In the genomic region with DNA sequence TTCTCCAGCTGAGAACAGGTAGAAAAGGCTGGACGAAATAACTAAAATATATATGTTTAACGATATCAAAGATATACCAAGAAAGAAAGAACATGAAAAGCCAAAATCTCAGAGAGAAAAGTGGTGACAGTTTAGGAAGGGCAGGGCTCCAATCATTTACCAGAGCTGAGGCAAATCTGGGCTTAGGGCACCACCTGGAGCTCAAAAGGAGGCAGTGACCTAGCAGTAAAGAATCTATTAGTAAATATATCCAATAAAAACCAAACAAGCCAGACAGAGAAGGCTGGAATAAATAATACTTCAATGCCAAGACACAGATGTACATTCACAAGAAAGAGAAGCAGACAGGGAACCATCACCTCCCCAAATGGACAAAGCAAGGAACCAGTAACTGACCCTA, we compare ENCODE assay signal across 8 cellular contexts. TPM values are rescaled to one million over a fixed set of nuclear protein-coding genes. Genes with fewer than 3 reads are reported as not detected.
A peak's percentile ranks its signal among the peaks of the same experiment; 100 is the strongest.
DNase-seq lines count a peak whose midpoint lies in the region; ATAC-seq, FAIRE-seq and TF ChIP-seq lines count a peak whose summit lies in the region.

No MANE protein-coding gene starts in this region.

- peaks cover 3% of the 10 kb centered on the region for H3K4me1 Mint-ChIP-seq in CD14-positive monocyte
- H3K4me1 Mint-ChIP-seq in stimulated activated naive B cell treated with anti-CD40 and anti-IgM and Interleukin-4, amounts not matched to agents 10 μg/mL and 1 μg/mL and 100 μg/mL, for 72 hours, result peaks cover 3 to 9% of the 10 kb centered on the region in 2 donors

- no peak overlapping the region for H3K9ac ChIP-seq in kidney (ENCODE audit: low read length in 2 of 2)

- H3K27me3 Mint-ChIP-seq in CD14-positive monocyte (ENCODE audit: low read depth in 3 of 3), result peaks cover 0 to 4% (median 2%) of the 10 kb centered on the region in 3 donors
- H3K27me3 Mint-ChIP-seq in stimulated activated naive B cell treated with anti-CD40 and anti-IgM and Interleukin-4, amounts not matched to agents 10 μg/mL and 1 μg/mL and 100 μg/mL, for 72 hours, result no peaks in the 10 kb centered on the region

- H3K36me3 ChIP-seq in HEK293 (ENCODE audit: control insufficient read depth in 2 of 2, insufficient read depth in 1 of 2, low read length in 2 of 2) (no peaks in the 10 kb centered on the region), kidney (ENCODE audit: control insufficient read depth in 1 of 2, insufficient read depth in 2 of 2, low read length in 2 of 2) (no peaks in the 10 kb centered on the region)

- H3K27ac Mint-ChIP-seq in CD14-positive monocyte, result no peak overlapping the region
- H3K27ac Mint-ChIP-seq in stimulated activated naive B cell treated with anti-CD40 and anti-IgM and Interleukin-4, amounts not matched to agents 10 μg/mL and 1 μg/mL and 100 μg/mL, for 72 hours, result no peak overlapping the region

- TF ChIP-seq CTCF in CD14-positive monocyte (IDR thresholded peaks at IDR 0.05) (peak; percentile 49), HEK293 (tag by site-specific recombination; IDR thresholded peaks at IDR 0.05) (no peak), kidney (IDR thresholded peaks at IDR 0.05; ENCODE audit: borderline replicate concordance, extremely low read depth, insufficient read depth) (peak; percentile 68)

- H3K4me3 ChIP-seq in HEK293 (ENCODE audit: low read depth, low read length) (no peak overlapping the region), kidney (ENCODE audit: low read length in 2 of 2) (no peak overlapping the region)

- POLR2A ChIA-PET in HEK293 (lab: Yijun Ruan, JAX), result no interaction called here

- peaks cover 8 to 44% (median 23%) of the 10 kb centered on the region in 7 donors for H3K9me3 Mint-ChIP-seq in CD14-positive monocyte
- H3K9me3 Mint-ChIP-seq in stimulated activated naive B cell treated with anti-CD40 and anti-IgM and Interleukin-4, amounts not matched to agents 10 μg/mL and 1 μg/mL and 100 μg/mL, for 72 hours, result peaks cover 11 to 13% of the 10 kb centered on the region in 2 donors

- no peaks in the 10 kb centered on the region for H3K36me3 Mint-ChIP-seq in CD14-positive monocyte
- peaks cover 3 to 21% of the 10 kb centered on the region in 2 donors for H3K36me3 Mint-ChIP-seq in stimulated activated naive B cell treated with anti-CD40 and anti-IgM and Interleukin-4, amounts not matched to agents 10 μg/mL and 1 μg/mL and 100 μg/mL, for 72 hours

- H3K4me1 ChIP-seq in HEK293 (ENCODE audit: control insufficient read depth, insufficient read depth, low read length) (no peaks in the 10 kb centered on the region), kidney (ENCODE audit: control insufficient read depth in 1 of 2, insufficient read depth in 1 of 2, low read depth in 1 of 2, low read length in 2 of 2) (no peaks in the 10 kb centered on the region)

- no peak overlapping the region for H3K4me3 Mint-ChIP-seq in CD14-positive monocyte
- H3K4me3 Mint-ChIP-seq in stimulated activated naive B cell treated with anti-CD40 and anti-IgM and Interleukin-4, amounts not matched to agents 10 μg/mL and 1 μg/mL and 100 μg/mL, for 72 hours, result no peak overlapping the region

- H3K9me3 ChIP-seq in HEK293 (ENCODE audit: control insufficient read depth, insufficient read depth, low read depth, low read length) (no peaks in the 10 kb centered on the region), kidney (ENCODE audit: control insufficient read depth in 1 of 2, low read length in 2 of 2) (no peaks in the 10 kb centered on the region)

- ATAC-seq in stimulated activated naive B cell treated with anti-CD40 and anti-IgM and Interleukin-4, amounts not matched to agents 10 μg/mL and 1 μg/mL and 100 μg/mL, for 72 hours (replicated peaks), result peak; percentile 60 to 84
- no peak for ATAC-seq in GM18907 (IDR thresholded peaks at IDR 0.05; ENCODE audit: unreplicated experiment)
- ATAC-seq in GM21825 (IDR thresholded peaks at IDR 0.05; ENCODE audit: unreplicated experiment), result no peak

- no peak overlapping the region for H3K27ac ChIP-seq in HEK293 (ENCODE audit: extremely low read depth, low read depth, low read length)
- no peak overlapping the region for H3K27ac ChIP-seq in kidney (ENCODE audit: low read depth in 2 of 2, low read length in 2 of 2)

- DNase-seq in CD14-positive monocyte (ENCODE audit: low spot score) (no peak), RPMI7951 (ENCODE audit: low read depth) (peak; percentile 48), amniotic stem cell (lab: John Stamatoyannopoulos, UW) (peak; percentile 41), kidney (no peak)
- no peak for DNase-seq in stimulated activated naive B cell treated with anti-CD40 and anti-IgM and Interleukin-4, amounts not matched to agents 10 μg/mL and 1 μg/mL and 100 μg/mL, for 72 hours

- CTCF ChIA-PET in HEK293 (lab: Yijun Ruan, JAX), result interaction anchor here (0.6 to 2.4 kb wide), 11 partner anchors 9 to 724 kb away, joined by 3 to 9 read pairs (median 3); no protein-coding TSS in a partner anchor

- intact Hi-C loops in CD14-positive monocyte (cut with micrococcal nuclease), result no loop called here
- intact Hi-C loops in kidney (cut with DNase I), result no loop called here

- no peak for FAIRE-seq in kidney (lab: Jason Lieb, UNC)

TF ChIP-seq in HEK293, 187 proteins besides CTCF, POLR2A, EP300 and RAD21:
- TF ChIP-seq ZNF501 (tag by site-specific recombination; IDR thresholded peaks at IDR 0.05), result no peak
- TF ChIP-seq ZNF654 (tag by site-specific recombination; IDR thresholded peaks at IDR 0.05; ENCODE audit: low read depth), result 0 out of 2 replicates have a peak, but pooled peaks have one; percentile 17
- TF ChIP-seq ZNF24 (tag by site-specific recombination; IDR thresholded peaks at IDR 0.05), result no peak

RNA-seq across cellular contexts. Expression of a gene that starts 43.5 kb away (rescaled TPM):
- polyA plus RNA-seq in CD14-positive monocyte (not detected), kidney (ENCODE audit: insufficient read depth, low read depth, low replicate concordance) (0.52 TPM)
- not detected in 2 replicates for total RNA-seq in RPMI7951 (2014; rRNA removed; shearing (Covaris generic))
- total RNA-seq in kidney, result not detected

Comparison
In these comparisons a context has a peak if more than half of its experiments do, and no peak if none do; other contexts are left out.
1. DNase-seq: peak in RPMI7951 (single experiment) and amniotic stem cell (single experiment); none in CD14-positive monocyte (single experiment), kidney (single experiment) and stimulated activated naive B cell treated with anti-CD40 and anti-IgM and Interleukin-4, amounts not matched to agents 10 μg/mL and 1 μg/mL and 100 μg/mL, for 72 hours (single experiment).
2. ATAC-seq: peak in stimulated activated naive B cell treated with anti-CD40 and anti-IgM and Interleukin-4, amounts not matched to agents 10 μg/mL and 1 μg/mL and 100 μg/mL, for 72 hours (2 of 2); none in GM18907 (single experiment) and GM21825 (single experiment).